8 cellular contexts compared by ENCODE assay signal in the genomic region with DNA sequence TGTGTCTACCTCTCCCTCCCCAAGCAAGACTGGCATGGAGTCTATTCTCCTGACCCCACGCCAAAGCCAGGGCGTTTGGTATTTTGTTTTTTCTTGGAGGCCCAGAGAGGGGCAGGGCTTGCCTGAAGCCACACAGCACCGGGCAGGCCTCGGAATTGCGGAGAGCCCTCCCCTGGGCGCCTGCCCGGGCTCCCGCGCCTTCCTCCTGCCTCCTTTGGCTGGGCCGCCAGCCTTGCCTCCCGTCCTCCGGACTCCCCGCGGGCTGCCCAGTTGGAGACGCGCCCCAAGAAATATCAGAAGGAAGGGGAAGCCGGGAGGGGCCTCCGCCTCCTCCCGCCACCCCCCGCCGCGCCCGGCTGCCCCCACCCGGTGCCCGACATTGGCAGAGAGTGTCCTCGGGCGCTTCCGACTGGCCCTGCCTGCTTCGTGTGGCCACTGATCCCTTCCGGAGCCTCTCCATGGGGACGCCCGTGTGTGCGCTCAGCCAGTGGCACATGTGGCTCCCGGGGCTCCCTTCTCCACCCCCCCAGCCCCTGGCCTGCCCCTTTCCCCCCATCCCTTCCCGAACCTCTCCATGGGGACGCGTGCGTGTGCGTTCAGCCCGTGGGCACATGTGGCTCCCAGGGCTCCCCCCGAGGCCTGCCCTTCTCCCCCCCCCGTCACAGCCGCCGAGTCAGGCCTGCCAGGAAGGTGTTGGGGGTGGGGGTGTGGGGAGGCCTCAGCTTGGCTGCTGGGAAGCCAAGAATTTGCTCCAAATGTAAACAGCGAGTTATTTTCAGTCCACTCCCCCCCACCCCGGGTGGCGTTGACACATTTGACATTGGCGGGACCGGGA. TPM values are rescaled to one million over a fixed set of nuclear protein-coding genes. Genes with fewer than 3 reads are reported as not detected.
DNase-seq lines count a peak whose midpoint lies in the region; ATAC-seq, FAIRE-seq and TF ChIP-seq lines count a peak whose summit lies in the region.

No MANE protein-coding gene starts in this region.

- peak; percentile 97 for DNase-seq in AG09319 (ENCODE audit: extremely low read depth, low read depth)
- DNase-seq in T1000 (lab: John Stamatoyannopoulos, UW) = peak; percentile 37
- DNase-seq in frontal cortex (ENCODE audit: low spot score in 2 of 2) = peak; percentile 82 to 88
- peak; percentile 66 for DNase-seq in omental fat pad (ENCODE audit: low spot score)
- no peak for DNase-seq in activated CD4-positive, alpha-beta T cell treated with anti-CD3 and anti-CD28 coated beads, Interleukin-2, amount 50 U/mL, for 4 hours
- DNase-seq in NCI-H526 (lab: John Stamatoyannopoulos, UW) = no peak

- no peak for TF ChIP-seq CTCF in AG09319 (IDR thresholded peaks at IDR 0.05; ENCODE audit: low read depth, low read length)
- TF ChIP-seq CTCF in omental fat pad (IDR thresholded peaks at IDR 0.05) = no peak

- FAIRE-seq in frontal cortex (lab: Jason Lieb, UNC) = no peak

- ATAC-seq in omental fat pad (ENCODE audit: low FRiP score) (peak; percentile 78), GM21576 (IDR thresholded peaks at IDR 0.05; ENCODE audit: unreplicated experiment) (no peak), HG03025 (IDR thresholded peaks at IDR 0.05; ENCODE audit: low FRiP score, unreplicated experiment) (no peak)

RNA-seq across cellular contexts. Expression of gene NFIC, which starts 37.3 kb away (rescaled TPM):
- total RNA-seq in frontal cortex = 1.2 TPM
- 10 to 100 TPM; 55.7 to 84.5 (median 65.5) TPM for total RNA-seq in omental fat pad

Comparison
In these comparisons a context has a peak if more than half of its experiments do, and no peak if none do; other contexts are left out.
1. DNase-seq: peak in AG09319 (single experiment), T1000 (single experiment), frontal cortex (2 of 2) and omental fat pad (single experiment); none in activated CD4-positive, alpha-beta T cell treated with anti-CD3 and anti-CD28 coated beads, Interleukin-2, amount 50 U/mL, for 4 hours (0 of 2) and NCI-H526 (0 of 2).
2. RNA of gene NFIC, which starts 37.3 kb away (total RNA-seq): 55.7 to 84.5 TPM in omental fat pad; 1.2 TPM in frontal cortex (single experiment); every median in the first group is over 10 times any median in the second.